Comparison of ENCODE assay signal across 1 cellular context in the genomic region with DNA sequence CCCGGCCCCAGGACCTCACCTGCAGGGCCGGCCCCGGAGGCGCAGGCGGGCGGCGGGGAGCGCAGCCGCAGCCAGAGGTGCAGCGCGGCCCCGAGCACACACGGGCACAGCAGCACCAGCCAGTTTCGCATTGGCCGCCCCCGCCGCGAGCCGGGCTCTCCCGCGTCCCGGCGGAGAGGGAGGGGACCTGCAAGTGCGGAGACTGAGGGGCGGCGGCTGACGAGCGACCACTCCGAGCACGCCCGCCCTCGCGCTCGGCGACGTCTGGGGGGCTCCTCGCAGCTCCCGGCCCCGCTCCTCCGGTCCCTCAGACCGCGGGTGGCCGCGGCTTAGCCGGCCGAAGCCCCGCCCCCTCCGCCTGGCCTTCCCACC.
TF ChIP-seq lines count a peak whose summit lies in the region.

A gene (minus strand): TSS at position 331 of the 372 bp plus-strand sequence. CDS start 200 bp downstream, at position 131.

TF ChIP-seq in K562, 482 proteins besides CTCF, POLR2A, EP300 and RAD21 (continued from another document):
- TF ChIP-seq, protein P1, sequence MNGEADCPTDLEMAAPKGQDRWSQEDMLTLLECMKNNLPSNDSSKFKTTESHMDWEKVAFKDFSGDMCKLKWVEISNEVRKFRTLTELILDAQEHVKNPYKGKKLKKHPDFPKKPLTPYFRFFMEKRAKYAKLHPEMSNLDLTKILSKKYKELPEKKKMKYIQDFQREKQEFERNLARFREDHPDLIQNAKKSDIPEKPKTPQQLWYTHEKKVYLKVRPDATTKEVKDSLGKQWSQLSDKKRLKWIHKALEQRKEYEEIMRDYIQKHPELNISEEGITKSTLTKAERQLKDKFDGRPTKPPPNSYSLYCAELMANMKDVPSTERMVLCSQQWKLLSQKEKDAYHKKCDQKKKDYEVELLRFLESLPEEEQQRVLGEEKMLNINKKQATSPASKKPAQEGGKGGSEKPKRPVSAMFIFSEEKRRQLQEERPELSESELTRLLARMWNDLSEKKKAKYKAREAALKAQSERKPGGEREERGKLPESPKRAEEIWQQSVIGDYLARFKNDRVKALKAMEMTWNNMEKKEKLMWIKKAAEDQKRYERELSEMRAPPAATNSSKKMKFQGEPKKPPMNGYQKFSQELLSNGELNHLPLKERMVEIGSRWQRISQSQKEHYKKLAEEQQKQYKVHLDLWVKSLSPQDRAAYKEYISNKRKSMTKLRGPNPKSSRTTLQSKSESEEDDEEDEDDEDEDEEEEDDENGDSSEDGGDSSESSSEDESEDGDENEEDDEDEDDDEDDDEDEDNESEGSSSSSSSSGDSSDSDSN (IDR thresholded peaks at IDR 0.05; ENCODE audit: borderline replicate concordance in 1 of 2, low read depth in 2 of 2, low read length in 2 of 2) = peak; percentile 72 to 87; a peak in 3 of 4 replicates
- no peak for TF ChIP-seq MAZ (CRISPR knock-in tag; conservative IDR thresholded peaks at IDR 0.05 in 1 of 2, IDR thresholded peaks at IDR 0.05 in 1 of 2)
